ENCODE assay signal across 15 cellular contexts in genomic region chr1:36465731-36466369, GRCh38. TPM values are rescaled to one million over a fixed set of nuclear protein-coding genes. Genes with fewer than 3 reads are reported as not detected.
A peak's percentile ranks its signal among the peaks of the same experiment; 100 is the strongest.
DNase-seq lines count a peak whose midpoint lies in the region; ATAC-seq and TF ChIP-seq lines count a peak whose summit lies in the region.
"Had no signal": no experiment of that assay in that cellular context is flagged by ENCODE, and none has a peak within 500 bp of the region (broad histone marks: within the 10 kb centered on the region; RNA-seq: fewer than 3 reads in every experiment).

No MANE protein-coding gene starts in this region.

- 61 to 80% (median 74%) methylated on average over 4 of the region's 4 CpGs for WGBS in spleen, 5 donors

- no peak for TF ChIP-seq POLR2A in spleen (IDR thresholded peaks at IDR 0.05)

- H3K27ac Mint-ChIP-seq in activated CD4-positive, alpha-beta T cell treated with anti-CD3 and anti-CD28 coated beads for 36 hours: peak overlapping the region; percentile 97

- BruUV-seq in PC-3 (replicated peaks; lab: Mats Ljungman, UMichigan): no TSS peak

- CTCF ChIA-PET in activated CD4-positive, alpha-beta T cell treated with anti-CD3 and anti-CD28 coated beads for 36 hours (lab: Charles Lee): interaction anchor here (0.6 to 0.7 kb wide), 2 partner anchors 186 to 209 kb away, joined by 3 to 4 read pairs; no protein-coding TSS in a partner anchor
- CTCF ChIA-PET in PC-3 (lab: Charles Lee): no interaction called here

- no peak overlapping the region for H2AFZ ChIP-seq in PC-3 (ENCODE audit: low read length)

- no peak for DNase-seq in activated CD4-positive, alpha-beta T cell treated with anti-CD3 and anti-CD28 coated beads for 36 hours
- no peak for DNase-seq in activated CD4-positive, alpha-beta T cell treated with anti-CD3 and anti-CD28 coated beads for 48 hours
- DNase-seq in PC-3 (peak; percentile 17), fibroblast of pulmonary artery (ENCODE audit: low read depth) (peak; percentile 10), spleen (peak; percentile 25), GM20000 (ENCODE audit: low spot score) (no peak), NCI-H2081 treated with DMSO at 0.1 percent for 48 hours (lab: John Stamatoyannopoulos, UW) (no peak)
- DNase-seq: ACHN; brain microvascular endothelial cell; esophagus squamous epithelium; NCI-H2227 treated with DMSO at 0.1 percent for 48 hours; stimulated activated CD4-positive, alpha-beta T cell treated with anti-CD3 and anti-CD28 coated beads, Interleukin-2, amount 100 ng/mL, for 24 hours; stimulated activated naive CD8-positive, alpha-beta T cell treated with anti-CD3 and anti-CD28 coated beads, Interleukin-15, amount 100 ng/mL, for 72 hours had no signal

- H3K4me1 Mint-ChIP-seq in activated CD4-positive, alpha-beta T cell treated with anti-CD3 and anti-CD28 coated beads for 36 hours: peaks cover 23% of the 10 kb centered on the region

- TF ChIP-seq CTCF in PC-3 (conservative IDR thresholded peaks at IDR 0.05; ENCODE audit: low read depth, low read length) (no peak), fibroblast of pulmonary artery (IDR thresholded peaks at IDR 0.05; ENCODE audit: low read length, missing control alignments) (no peak), spleen (IDR thresholded peaks at IDR 0.05 in 8 of 11, conservative IDR thresholded peaks at IDR 0.05 in 3 of 11) (no peak), GM20000 (IDR thresholded peaks at IDR 0.05; ENCODE audit: extremely low read depth, missing control alignments) (no peak)

- no peaks in the 10 kb centered on the region for H3K9me3 Mint-ChIP-seq in activated CD4-positive, alpha-beta T cell treated with anti-CD3 and anti-CD28 coated beads for 36 hours (ENCODE audit: low read depth)
- H3K9me3 Mint-ChIP-seq: stimulated activated naive CD8-positive, alpha-beta T cell treated with anti-CD3 and anti-CD28 coated beads, Interleukin-15, amount 100 ng/mL, for 72 hours had no signal

- H3K4me3 ChIP-seq in PC-3 (ENCODE audit: low read length) (no peak overlapping the region), fibroblast of pulmonary artery (replicated peaks; ENCODE audit: low read depth, low read length) (no peak overlapping the region), spleen (no peak overlapping the region)
- H3K4me3 ChIP-seq: esophagus squamous epithelium, pancreas had no signal

- H3K9me3 ChIP-seq in PC-3 (ENCODE audit: low read length): no peaks in the 10 kb centered on the region
- H3K9me3 ChIP-seq in spleen: no peaks in the 10 kb centered on the region
- H3K9me3 ChIP-seq: esophagus squamous epithelium, pancreas had no signal

- intact Hi-C loops in activated CD4-positive, alpha-beta T cell treated with anti-CD3 and anti-CD28 coated beads for 36 hours (cut with DNase I, micrococcal nuclease): loop anchor here in 1 of 2 experiments (2.0 kb wide), 2 partner anchors 15 to 317 kb away; partner anchors contain the start of genes OSCP1 and TRAPPC3
- intact Hi-C loops in PC-3 (cut with micrococcal nuclease): no loop called here
- intact Hi-C loops in spleen (cut with DNase I; ENCODE audit: low total_unique reads): no loop called here

- peaks cover 19% of the 10 kb centered on the region for H3K79me2 ChIP-seq in PC-3 (ENCODE audit: low read length)

- H3K4me3 Mint-ChIP-seq in activated CD4-positive, alpha-beta T cell treated with anti-CD3 and anti-CD28 coated beads for 36 hours: no peak overlapping the region

- no peaks in the 10 kb centered on the region for H3K27me3 Mint-ChIP-seq in activated CD4-positive, alpha-beta T cell treated with anti-CD3 and anti-CD28 coated beads for 36 hours
- H3K27me3 Mint-ChIP-seq: stimulated activated naive CD8-positive, alpha-beta T cell treated with anti-CD3 and anti-CD28 coated beads, Interleukin-15, amount 100 ng/mL, for 72 hours had no signal

- H3K27ac ChIP-seq in PC-3 (ENCODE audit: low read length): no peak overlapping the region
- peak overlapping the region in 2 of 8 donors; percentile 92 to 95 for H3K27ac ChIP-seq in spleen
- H3K27ac ChIP-seq: brain microvascular endothelial cell, pancreas had no signal

- POLR2A ChIA-PET in activated CD4-positive, alpha-beta T cell treated with anti-CD3 and anti-CD28 coated beads for 36 hours (lab: Charles Lee): interaction anchor here (0.6 to 0.7 kb wide), 3 partner anchors 15 to 166 kb away, joined by 3 to 11 read pairs (median 7); partner anchors contain the start of gene OSCP1
- POLR2A ChIA-PET in PC-3 (lab: Charles Lee; ENCODE audit: unreplicated experiment): no interaction called here

- H3K9ac ChIP-seq in PC-3 (ENCODE audit: low read length): no peak overlapping the region

- H3K4me1 ChIP-seq in PC-3 (ENCODE audit: insufficient read depth, low read length) (peaks cover 12% of the 10 kb centered on the region), spleen (peaks cover 11 to 45% (median 22%) of the 10 kb centered on the region in 6 donors)

- H3K4me2 ChIP-seq in PC-3 (ENCODE audit: low read length): no peak overlapping the region

- peaks cover 17% of the 10 kb centered on the region; the same call in 1 of the 2 replicates for H3K36me3 ChIP-seq in PC-3 (ENCODE audit: low read depth, low read length)
- peaks cover 0 to 73% (median 17%) of the 10 kb centered on the region in 6 donors for H3K36me3 ChIP-seq in spleen
- H3K36me3 ChIP-seq: pancreas had no signal

- H4K20me1 ChIP-seq in PC-3 (ENCODE audit: low read length): no peaks in the 10 kb centered on the region

- H3F3A ChIP-seq in PC-3 (ENCODE audit: low read length, unreplicated experiment): no peaks in the 10 kb centered on the region

- no peaks in the 10 kb centered on the region for H3K9me2 ChIP-seq in PC-3 (replicated peaks; ENCODE audit: low read length)

- ATAC-seq in activated CD4-positive, alpha-beta T cell treated with anti-CD3 and anti-CD28 coated beads for 36 hours: no peak
- ATAC-seq in PC-3 (no peak), HG03135 (IDR thresholded peaks at IDR 0.05; ENCODE audit: unreplicated experiment) (no peak)
- ATAC-seq: pancreas; stimulated activated naive CD8-positive, alpha-beta T cell treated with anti-CD3 and anti-CD28 coated beads, Interleukin-15, amount 100 ng/mL, for 72 hours had no signal

- H3K36me3 Mint-ChIP-seq in activated CD4-positive, alpha-beta T cell treated with anti-CD3 and anti-CD28 coated beads for 36 hours (ENCODE audit: low read depth): peaks cover 16% of the 10 kb centered on the region

- H3K27me3 ChIP-seq in PC-3 (ENCODE audit: low read length) (no peaks in the 10 kb centered on the region), spleen (replicated peaks in 1 of 7) (no peaks in the 10 kb centered on the region)
- H3K27me3 ChIP-seq: brain microvascular endothelial cell, esophagus squamous epithelium, pancreas had no signal

RNA-seq across cellular contexts. Expression of gene MRPS15, which starts 1.7 kb away (rescaled TPM):
- total RNA-seq in activated CD4-positive, alpha-beta T cell treated with anti-CD3 and anti-CD28 coated beads for 36 hours: 100 to 1,000 TPM; 123 to 169 TPM
- total RNA-seq in PC-3 (2014; rRNA removed) (164 and 213 TPM in 2 replicates), spleen (10 to 100 TPM; 31.2 to 57.8 (median 38.0) TPM)
- 10 to 100 TPM; 75.8 to 94.3 (median 91.3) TPM for polyA plus RNA-seq in spleen

RNA-seq across cellular contexts. Expression of gene OSCP1, which starts 15.6 kb away (rescaled TPM):
- 1 to 10 TPM; 2.2 to 2.8 TPM for total RNA-seq in activated CD4-positive, alpha-beta T cell treated with anti-CD3 and anti-CD28 coated beads for 36 hours
- total RNA-seq in PC-3 (2014; rRNA removed) (3.8 and 7.3 TPM in 2 replicates), spleen (1 to 10 TPM; 1.1 to 3.3 (median 1.4) TPM)
- 1 to 10 TPM in 1 of 3 donors, under 1 TPM in 2; 0.70 to 1.8 (median 0.76) TPM for polyA plus RNA-seq in spleen

RNA-seq across cellular contexts. Expression of gene CSF3R, which starts 16.9 kb away (rescaled TPM):
- under 1 TPM; 0.33 to 0.41 TPM for total RNA-seq in activated CD4-positive, alpha-beta T cell treated with anti-CD3 and anti-CD28 coated beads for 36 hours
- total RNA-seq in PC-3 (2014; rRNA removed) (not detected in 2 replicates), spleen (100 to 1,000 TPM; 200 to 795 (median 433) TPM)
- polyA plus RNA-seq in spleen: 10 to 100 TPM in 2 of 3 donors, 1 to 10 TPM in 1; 8.9 to 73.8 (median 52.7) TPM

Comparison
In these comparisons a context has a peak if more than half of its experiments do, and no peak if none do; other contexts are left out.
1. DNase-seq: peak in PC-3 (single experiment), fibroblast of pulmonary artery (single experiment) and spleen (single experiment); none in activated CD4-positive, alpha-beta T cell treated with anti-CD3 and anti-CD28 coated beads for 36 hours (single experiment), activated CD4-positive, alpha-beta T cell treated with anti-CD3 and anti-CD28 coated beads for 48 hours (single experiment), GM20000 (single experiment) and NCI-H2081 treated with DMSO at 0.1 percent for 48 hours (single experiment).
2. RNA of gene CSF3R, which starts 16.9 kb away (total RNA-seq): 200 to 795 TPM in spleen; 0.33 to 0.41 TPM in activated CD4-positive, alpha-beta T cell treated with anti-CD3 and anti-CD28 coated beads for 36 hours and not detected in PC-3; every median in the first group is over 100 times any median in the second.